Comparison of ENCODE assay signal across 8 cellular contexts in the genomic region with DNA sequence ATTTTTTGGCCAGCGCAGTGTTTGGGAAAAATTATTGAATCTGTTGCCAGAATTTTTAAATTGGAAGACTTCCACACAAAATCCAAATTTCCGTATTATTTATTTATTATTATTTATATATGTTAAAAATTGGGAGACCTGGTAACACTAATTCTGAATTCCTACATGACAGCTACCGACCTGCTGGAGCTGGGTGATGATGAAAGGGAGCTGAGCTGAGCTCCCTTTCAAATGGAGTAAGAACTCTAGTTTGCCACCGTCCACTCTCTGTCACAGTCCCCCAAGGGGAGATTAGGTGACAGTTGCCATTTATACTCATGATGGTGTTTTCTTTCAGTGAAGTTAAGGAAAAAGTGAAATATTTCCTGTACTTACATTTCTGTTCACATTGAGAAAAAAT. TPM values are rescaled to one million over a fixed set of nuclear protein-coding genes. Genes with fewer than 3 reads are reported as not detected.
DNase-seq lines count a peak whose midpoint lies in the region; ATAC-seq and TF ChIP-seq lines count a peak whose summit lies in the region.

No MANE protein-coding gene starts in this region.

- no peaks in the 10 kb centered on the region for H3K9me3 Mint-ChIP-seq in activated CD4-positive, alpha-beta T cell treated with anti-CD3 and anti-CD28 coated beads, Interleukin-2, amount 10 ng/mL, durations not matched to agents 24 days and 14 days
- H3K9me3 Mint-ChIP-seq in activated CD8-positive, alpha-beta T cell treated with anti-CD3 and anti-CD28 coated beads, Interleukin-2, amount 10 ng/mL, durations not matched to agents 7 days and 5 days (ENCODE audit: insufficient read depth) = no peaks in the 10 kb centered on the region

- peak overlapping the region; percentile 71 for H3K4me3 ChIP-seq in kidney epithelial cell (ENCODE audit: low read depth, low read length)
- H3K4me3 ChIP-seq in testis = peak overlapping the region; percentile 62 to 86

- TF ChIP-seq POLR2A in testis (IDR thresholded peaks at IDR 0.05) = no peak

- peaks cover 39% of the 10 kb centered on the region for H3K4me1 ChIP-seq in testis

- CTCF ChIA-PET in activated CD8-positive, alpha-beta T cell treated with anti-CD3 and anti-CD28 coated beads, Interleukin-2, amount 10 ng/mL, durations not matched to agents 7 days and 5 days (lab: Charles Lee) = interaction anchor here (0.6 to 2.7 kb wide), 16 partner anchors 9 to 402 kb away, joined by 3 to 20 read pairs (median 5); partner anchors contain the start of gene BLM

- H3K27ac Mint-ChIP-seq in activated CD4-positive, alpha-beta T cell treated with anti-CD3 and anti-CD28 coated beads, Interleukin-2, amount 10 ng/mL, durations not matched to agents 24 days and 14 days = peak overlapping the region; percentile 89
- no peak overlapping the region for H3K27ac Mint-ChIP-seq in activated CD8-positive, alpha-beta T cell treated with anti-CD3 and anti-CD28 coated beads, Interleukin-2, amount 10 ng/mL, durations not matched to agents 7 days and 5 days

- H3K36me3 Mint-ChIP-seq in activated CD4-positive, alpha-beta T cell treated with anti-CD3 and anti-CD28 coated beads, Interleukin-2, amount 10 ng/mL, durations not matched to agents 24 days and 14 days (ENCODE audit: low read depth) = peaks cover 25% of the 10 kb centered on the region
- H3K36me3 Mint-ChIP-seq in activated CD8-positive, alpha-beta T cell treated with anti-CD3 and anti-CD28 coated beads, Interleukin-2, amount 10 ng/mL, durations not matched to agents 7 days and 5 days (ENCODE audit: low read depth) = peaks cover 29% of the 10 kb centered on the region

- no peak for DNase-seq in activated CD4-positive, alpha-beta T cell treated with anti-CD3 and anti-CD28 coated beads, Interleukin-2, amount 10 ng/mL, durations not matched to agents 24 days and 14 days
- DNase-seq in activated CD4-positive, alpha-beta T cell treated with anti-CD3 and anti-CD28 coated beads for 48 hours = no peak
- DNase-seq in activated CD8-positive, alpha-beta T cell treated with anti-CD3 and anti-CD28 coated beads, Interleukin-2, amount 10 ng/mL, durations not matched to agents 7 days and 5 days = no peak
- DNase-seq in kidney epithelial cell (ENCODE audit: low read depth) (no peak), testis (no peak), NOMO-1 (lab: John Stamatoyannopoulos, UW; ENCODE audit: unreplicated experiment in 2 of 2) (no peak)

- no peak for TF ChIP-seq CTCF in kidney epithelial cell (IDR thresholded peaks at IDR 0.05; ENCODE audit: insufficient read depth, low read length, poor library complexity, severe bottlenecking)
- no peak for TF ChIP-seq CTCF in testis (IDR thresholded peaks at IDR 0.05)

- ATAC-seq in activated CD8-positive, alpha-beta T cell treated with anti-CD3 and anti-CD28 coated beads, Interleukin-2, amount 10 ng/mL, durations not matched to agents 7 days and 5 days = no peak
- ATAC-seq in HG03571 (IDR thresholded peaks at IDR 0.05; ENCODE audit: unreplicated experiment) (no peak), GM18520 (IDR thresholded peaks at IDR 0.05; ENCODE audit: unreplicated experiment) (no peak)

- intact Hi-C loops in activated CD4-positive, alpha-beta T cell treated with anti-CD3 and anti-CD28 coated beads, Interleukin-2, amount 10 ng/mL, durations not matched to agents 24 days and 14 days (cut with micrococcal nuclease) = loop anchor here (2.0 kb wide), 1 partner anchor 62 kb away; no protein-coding TSS in a partner anchor
- intact Hi-C loops in testis (cut with DNase I; ENCODE audit: low total_unique reads) = no loop called here

- H3K4me3 Mint-ChIP-seq in activated CD4-positive, alpha-beta T cell treated with anti-CD3 and anti-CD28 coated beads, Interleukin-2, amount 10 ng/mL, durations not matched to agents 24 days and 14 days = peak overlapping the region; percentile 97
- H3K4me3 Mint-ChIP-seq in activated CD8-positive, alpha-beta T cell treated with anti-CD3 and anti-CD28 coated beads, Interleukin-2, amount 10 ng/mL, durations not matched to agents 7 days and 5 days = peak overlapping the region; percentile 88

- POLR2A ChIA-PET in activated CD8-positive, alpha-beta T cell treated with anti-CD3 and anti-CD28 coated beads, Interleukin-2, amount 10 ng/mL, durations not matched to agents 7 days and 5 days (lab: Charles Lee) = interaction anchor here (0.8 to 2.9 kb wide), 11 partner anchors 9 to 400 kb away, joined by 3 to 28 read pairs (median 4); no protein-coding TSS in a partner anchor

- H3K27me3 ChIP-seq in kidney epithelial cell (ENCODE audit: control insufficient read depth, insufficient read depth, low read length) (no peaks in the 10 kb centered on the region), testis (no peaks in the 10 kb centered on the region)

- H3K4me1 Mint-ChIP-seq in activated CD4-positive, alpha-beta T cell treated with anti-CD3 and anti-CD28 coated beads, Interleukin-2, amount 10 ng/mL, durations not matched to agents 24 days and 14 days = peaks cover 50% of the 10 kb centered on the region
- H3K4me1 Mint-ChIP-seq in activated CD8-positive, alpha-beta T cell treated with anti-CD3 and anti-CD28 coated beads, Interleukin-2, amount 10 ng/mL, durations not matched to agents 7 days and 5 days (ENCODE audit: low read depth) = peaks cover 47% of the 10 kb centered on the region

- peak overlapping the region in 1 of 2 donors; percentile 96 for H3K27ac ChIP-seq in testis

- no peaks in the 10 kb centered on the region for H3K9me3 ChIP-seq in testis

- WGBS in testis, 2 donors = 5 to 6% methylated on average over 4 of the region's 4 CpGs

- H3K36me3 ChIP-seq in kidney epithelial cell (ENCODE audit: control insufficient read depth, insufficient read depth, low read length) (no peaks in the 10 kb centered on the region), testis (ENCODE audit: low read depth, missing control alignments) (no peaks in the 10 kb centered on the region)

- H3K27me3 Mint-ChIP-seq in activated CD4-positive, alpha-beta T cell treated with anti-CD3 and anti-CD28 coated beads, Interleukin-2, amount 10 ng/mL, durations not matched to agents 24 days and 14 days = no peaks in the 10 kb centered on the region
- H3K27me3 Mint-ChIP-seq in activated CD8-positive, alpha-beta T cell treated with anti-CD3 and anti-CD28 coated beads, Interleukin-2, amount 10 ng/mL, durations not matched to agents 7 days and 5 days (ENCODE audit: low read depth) = no peaks in the 10 kb centered on the region

RNA-seq across cellular contexts. Expression of gene CRTC3, which starts 1.4 kb away (rescaled TPM):
- total RNA-seq in activated CD4-positive, alpha-beta T cell treated with anti-CD3 and anti-CD28 coated beads, Interleukin-2, amount 10 ng/mL, durations not matched to agents 24 days and 14 days = 48.8 and 54.2 TPM in 2 replicates
- total RNA-seq in activated CD8-positive, alpha-beta T cell treated with anti-CD3 and anti-CD28 coated beads, Interleukin-2, amount 10 ng/mL, durations not matched to agents 7 days and 5 days = 10 to 100 TPM; 64.9 to 66.6 TPM
- total RNA-seq in kidney epithelial cell (14.1 and 18.8 TPM in 2 replicates), testis (100 to 1,000 TPM; 105 to 125 TPM)
- polyA plus RNA-seq in testis (ENCODE audit: insufficient read depth, low read depth, low replicate concordance) = 47.1 TPM
